In genomic region chr17:14268264-14268663, GRCh38 we compare ENCODE assay signal across 1 cellular context.
TF ChIP-seq lines count a peak whose summit lies in the region.

No MANE protein-coding gene starts in this region.

TF ChIP-seq in GM23338, 12 proteins besides CTCF, POLR2A, EP300 and RAD21 (continued from another document):
- TF ChIP-seq ZNF462 (CRISPR knock-in tag; IDR thresholded peaks at IDR 0.05), result no peak
- no peak for TF ChIP-seq ZNF114 (CRISPR knock-in tag; IDR thresholded peaks at IDR 0.05)
- TF ChIP-seq CREB1 (CRISPR knock-in tag; IDR thresholded peaks at IDR 0.05; ENCODE audit: low read depth), result no peak
- no peak for TF ChIP-seq STAT1 (IDR thresholded peaks at IDR 0.05; ENCODE audit: unreplicated experiment)
- no peak for TF ChIP-seq NANOG (IDR thresholded peaks at IDR 0.05; ENCODE audit: borderline replicate concordance)
- TF ChIP-seq EZH2phosphoT487 (IDR thresholded peaks at IDR 0.05; ENCODE audit: unreplicated experiment), result no peak
- no peak for TF ChIP-seq ETS1 (IDR thresholded peaks at IDR 0.05)
- TF ChIP-seq REST (IDR thresholded peaks at IDR 0.05; ENCODE audit: unreplicated experiment), result no peak
- no peak for TF ChIP-seq POLR2AphosphoS5 (IDR thresholded peaks at IDR 0.05; ENCODE audit: low read depth)
